2 cellular contexts compared by ENCODE assay signal in the genomic region with DNA sequence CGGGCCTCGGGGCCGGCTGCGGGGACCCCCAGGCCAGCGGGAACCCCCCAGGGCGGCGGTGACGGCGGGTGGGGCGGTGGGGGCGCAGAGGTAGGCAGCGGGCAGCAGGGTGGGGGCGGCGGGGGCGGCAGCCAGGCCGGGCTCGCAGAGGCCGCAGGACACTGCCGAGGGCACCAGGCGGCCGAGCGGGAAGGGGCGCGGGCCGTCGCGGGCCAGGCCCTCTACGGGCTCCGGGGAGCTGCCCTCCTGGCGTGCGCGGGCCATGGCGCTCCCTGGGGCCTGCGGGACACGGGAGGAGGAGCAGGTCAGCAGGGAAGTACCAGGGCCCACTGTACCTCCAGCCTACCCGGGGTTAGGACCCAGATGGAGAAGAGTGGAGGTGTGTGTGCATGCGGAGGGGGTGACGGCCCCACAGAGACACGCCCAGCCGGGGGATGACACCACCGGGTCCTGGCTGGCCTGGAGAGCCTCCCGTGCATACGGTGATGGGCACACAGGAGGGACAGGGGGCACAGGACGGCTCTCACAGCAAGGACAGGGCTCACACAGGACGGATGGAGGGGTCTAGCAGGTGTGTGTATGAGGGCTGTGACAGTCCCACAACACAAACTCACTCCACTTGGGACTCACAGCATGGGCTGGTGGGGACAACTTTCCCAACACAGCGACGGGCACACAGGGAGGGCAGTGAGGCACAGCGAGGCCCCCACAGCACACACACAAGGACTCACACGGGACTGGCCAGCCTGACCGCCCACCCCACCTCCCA.
TF ChIP-seq lines count a peak whose summit lies in the region.

No MANE protein-coding gene starts in this region.

TF ChIP-seq in IMR-90, 13 proteins besides CTCF, POLR2A, EP300 and RAD21 (continued from another document):
- TF ChIP-seq, protein P1, sequence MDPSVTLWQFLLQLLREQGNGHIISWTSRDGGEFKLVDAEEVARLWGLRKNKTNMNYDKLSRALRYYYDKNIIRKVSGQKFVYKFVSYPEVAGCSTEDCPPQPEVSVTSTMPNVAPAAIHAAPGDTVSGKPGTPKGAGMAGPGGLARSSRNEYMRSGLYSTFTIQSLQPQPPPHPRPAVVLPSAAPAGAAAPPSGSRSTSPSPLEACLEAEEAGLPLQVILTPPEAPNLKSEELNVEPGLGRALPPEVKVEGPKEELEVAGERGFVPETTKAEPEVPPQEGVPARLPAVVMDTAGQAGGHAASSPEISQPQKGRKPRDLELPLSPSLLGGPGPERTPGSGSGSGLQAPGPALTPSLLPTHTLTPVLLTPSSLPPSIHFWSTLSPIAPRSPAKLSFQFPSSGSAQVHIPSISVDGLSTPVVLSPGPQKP (IDR thresholded peaks at IDR 0.05; ENCODE audit: borderline replicate concordance, low read depth, low read length): no peak
- TF ChIP-seq MXI1 (IDR thresholded peaks at IDR 0.05; ENCODE audit: borderline replicate concordance, low read depth, low read length) (no peak), NFE2L2 (IDR thresholded peaks at IDR 0.05; ENCODE audit: low read depth, low read length) (no peak), RCOR1 (IDR thresholded peaks at IDR 0.05; ENCODE audit: insufficient replicate concordance, low read length) (no peak), RFX5 (IDR thresholded peaks at IDR 0.05; ENCODE audit: low read depth, low read length) (no peak), MAFK (IDR thresholded peaks at IDR 0.05; ENCODE audit: low read depth, low read length) (no peak), CHD1 (IDR thresholded peaks at IDR 0.05; ENCODE audit: low read depth, low read length) (no peak), FOS (IDR thresholded peaks at IDR 0.05; ENCODE audit: low read depth, low read length) (no peak), MAZ (IDR thresholded peaks at IDR 0.05; ENCODE audit: borderline replicate concordance, low read depth, low read length) (no peak), BHLHE40 (IDR thresholded peaks at IDR 0.05; ENCODE audit: low read depth, low read length) (no peak)
- TF ChIP-seq, protein P2, sequence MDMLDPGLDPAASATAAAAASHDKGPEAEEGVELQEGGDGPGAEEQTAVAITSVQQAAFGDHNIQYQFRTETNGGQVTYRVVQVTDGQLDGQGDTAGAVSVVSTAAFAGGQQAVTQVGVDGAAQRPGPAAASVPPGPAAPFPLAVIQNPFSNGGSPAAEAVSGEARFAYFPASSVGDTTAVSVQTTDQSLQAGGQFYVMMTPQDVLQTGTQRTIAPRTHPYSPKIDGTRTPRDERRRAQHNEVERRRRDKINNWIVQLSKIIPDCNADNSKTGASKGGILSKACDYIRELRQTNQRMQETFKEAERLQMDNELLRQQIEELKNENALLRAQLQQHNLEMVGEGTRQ (IDR thresholded peaks at IDR 0.05; ENCODE audit: low read depth, low read length): no peak

TF ChIP-seq in WTC11, 78 proteins besides CTCF, POLR2A, EP300 and RAD21:
- TF ChIP-seq, protein P3, sequence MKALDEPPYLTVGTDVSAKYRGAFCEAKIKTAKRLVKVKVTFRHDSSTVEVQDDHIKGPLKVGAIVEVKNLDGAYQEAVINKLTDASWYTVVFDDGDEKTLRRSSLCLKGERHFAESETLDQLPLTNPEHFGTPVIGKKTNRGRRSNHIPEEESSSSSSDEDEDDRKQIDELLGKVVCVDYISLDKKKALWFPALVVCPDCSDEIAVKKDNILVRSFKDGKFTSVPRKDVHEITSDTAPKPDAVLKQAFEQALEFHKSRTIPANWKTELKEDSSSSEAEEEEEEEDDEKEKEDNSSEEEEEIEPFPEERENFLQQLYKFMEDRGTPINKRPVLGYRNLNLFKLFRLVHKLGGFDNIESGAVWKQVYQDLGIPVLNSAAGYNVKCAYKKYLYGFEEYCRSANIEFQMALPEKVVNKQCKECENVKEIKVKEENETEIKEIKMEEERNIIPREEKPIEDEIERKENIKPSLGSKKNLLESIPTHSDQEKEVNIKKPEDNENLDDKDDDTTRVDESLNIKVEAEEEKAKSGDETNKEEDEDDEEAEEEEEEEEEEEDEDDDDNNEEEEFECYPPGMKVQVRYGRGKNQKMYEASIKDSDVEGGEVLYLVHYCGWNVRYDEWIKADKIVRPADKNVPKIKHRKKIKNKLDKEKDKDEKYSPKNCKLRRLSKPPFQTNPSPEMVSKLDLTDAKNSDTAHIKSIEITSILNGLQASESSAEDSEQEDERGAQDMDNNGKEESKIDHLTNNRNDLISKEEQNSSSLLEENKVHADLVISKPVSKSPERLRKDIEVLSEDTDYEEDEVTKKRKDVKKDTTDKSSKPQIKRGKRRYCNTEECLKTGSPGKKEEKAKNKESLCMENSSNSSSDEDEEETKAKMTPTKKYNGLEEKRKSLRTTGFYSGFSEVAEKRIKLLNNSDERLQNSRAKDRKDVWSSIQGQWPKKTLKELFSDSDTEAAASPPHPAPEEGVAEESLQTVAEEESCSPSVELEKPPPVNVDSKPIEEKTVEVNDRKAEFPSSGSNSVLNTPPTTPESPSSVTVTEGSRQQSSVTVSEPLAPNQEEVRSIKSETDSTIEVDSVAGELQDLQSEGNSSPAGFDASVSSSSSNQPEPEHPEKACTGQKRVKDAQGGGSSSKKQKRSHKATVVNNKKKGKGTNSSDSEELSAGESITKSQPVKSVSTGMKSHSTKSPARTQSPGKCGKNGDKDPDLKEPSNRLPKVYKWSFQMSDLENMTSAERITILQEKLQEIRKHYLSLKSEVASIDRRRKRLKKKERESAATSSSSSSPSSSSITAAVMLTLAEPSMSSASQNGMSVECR (CRISPR knock-in tag; IDR thresholded peaks at IDR 0.05; ENCODE audit: borderline replicate concordance): 0 out of 2 replicates have a peak, but pooled peaks have one; percentile 37
- TF ChIP-seq ATF1 (CRISPR knock-in tag; IDR thresholded peaks at IDR 0.05) (no peak), JUN (CRISPR knock-in tag; IDR thresholded peaks at IDR 0.05) (0 out of 2 replicates have a peak, but pooled peaks have one; percentile 39), FOXP1 (CRISPR knock-in tag; IDR thresholded peaks at IDR 0.05; ENCODE audit: borderline replicate concordance) (no peak; the same call in 1 of the 2 replicates), EMX1 (CRISPR knock-in tag; IDR thresholded peaks at IDR 0.05) (no peak), GRHL2 (CRISPR knock-in tag; IDR thresholded peaks at IDR 0.05; ENCODE audit: insufficient replicate concordance, severe bottlenecking) (no peak), FOXK1 (CRISPR knock-in tag; IDR thresholded peaks at IDR 0.05) (0 out of 2 replicates have a peak, but pooled peaks have one; percentile 40), NR2C2 (CRISPR knock-in tag; IDR thresholded peaks at IDR 0.05) (no peak), ZNF416 (CRISPR knock-in tag; IDR thresholded peaks at IDR 0.05) (no peak), ZNF317 (CRISPR knock-in tag; IDR thresholded peaks at IDR 0.05; ENCODE audit: borderline replicate concordance, low read depth) (no peak)
- TF ChIP-seq, protein P4, sequence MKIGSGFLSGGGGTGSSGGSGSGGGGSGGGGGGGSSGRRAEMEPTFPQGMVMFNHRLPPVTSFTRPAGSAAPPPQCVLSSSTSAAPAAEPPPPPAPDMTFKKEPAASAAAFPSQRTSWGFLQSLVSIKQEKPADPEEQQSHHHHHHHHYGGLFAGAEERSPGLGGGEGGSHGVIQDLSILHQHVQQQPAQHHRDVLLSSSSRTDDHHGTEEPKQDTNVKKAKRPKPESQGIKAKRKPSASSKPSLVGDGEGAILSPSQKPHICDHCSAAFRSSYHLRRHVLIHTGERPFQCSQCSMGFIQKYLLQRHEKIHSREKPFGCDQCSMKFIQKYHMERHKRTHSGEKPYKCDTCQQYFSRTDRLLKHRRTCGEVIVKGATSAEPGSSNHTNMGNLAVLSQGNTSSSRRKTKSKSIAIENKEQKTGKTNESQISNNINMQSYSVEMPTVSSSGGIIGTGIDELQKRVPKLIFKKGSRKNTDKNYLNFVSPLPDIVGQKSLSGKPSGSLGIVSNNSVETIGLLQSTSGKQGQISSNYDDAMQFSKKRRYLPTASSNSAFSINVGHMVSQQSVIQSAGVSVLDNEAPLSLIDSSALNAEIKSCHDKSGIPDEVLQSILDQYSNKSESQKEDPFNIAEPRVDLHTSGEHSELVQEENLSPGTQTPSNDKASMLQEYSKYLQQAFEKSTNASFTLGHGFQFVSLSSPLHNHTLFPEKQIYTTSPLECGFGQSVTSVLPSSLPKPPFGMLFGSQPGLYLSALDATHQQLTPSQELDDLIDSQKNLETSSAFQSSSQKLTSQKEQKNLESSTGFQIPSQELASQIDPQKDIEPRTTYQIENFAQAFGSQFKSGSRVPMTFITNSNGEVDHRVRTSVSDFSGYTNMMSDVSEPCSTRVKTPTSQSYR (CRISPR knock-in tag; IDR thresholded peaks at IDR 0.05): peak; percentile 49; the same call in 1 of the 2 replicates
- TF ChIP-seq, protein P5, sequence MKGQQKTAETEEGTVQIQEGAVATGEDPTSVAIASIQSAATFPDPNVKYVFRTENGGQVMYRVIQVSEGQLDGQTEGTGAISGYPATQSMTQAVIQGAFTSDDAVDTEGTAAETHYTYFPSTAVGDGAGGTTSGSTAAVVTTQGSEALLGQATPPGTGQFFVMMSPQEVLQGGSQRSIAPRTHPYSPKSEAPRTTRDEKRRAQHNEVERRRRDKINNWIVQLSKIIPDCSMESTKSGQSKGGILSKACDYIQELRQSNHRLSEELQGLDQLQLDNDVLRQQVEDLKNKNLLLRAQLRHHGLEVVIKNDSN (CRISPR knock-in tag; IDR thresholded peaks at IDR 0.05): 0 out of 2 replicates have a peak, but pooled peaks have one; percentile 25
- TF ChIP-seq, protein P6, sequence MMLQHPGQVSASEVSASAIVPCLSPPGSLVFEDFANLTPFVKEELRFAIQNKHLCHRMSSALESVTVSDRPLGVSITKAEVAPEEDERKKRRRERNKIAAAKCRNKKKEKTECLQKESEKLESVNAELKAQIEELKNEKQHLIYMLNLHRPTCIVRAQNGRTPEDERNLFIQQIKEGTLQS (CRISPR knock-in tag; conservative IDR thresholded peaks at IDR 0.05): no peak
